7 cellular contexts compared by ENCODE assay signal in genomic region chr14:100640481-100641273, GRCh38. TPM values are rescaled to one million over a fixed set of nuclear protein-coding genes. Genes with fewer than 3 reads are reported as not detected.
DNase-seq lines count a peak whose midpoint lies in the region; ATAC-seq and TF ChIP-seq lines count a peak whose summit lies in the region.

No MANE protein-coding gene starts in this region.

- peaks cover 16% of the 10 kb centered on the region for H3K36me3 Mint-ChIP-seq in effector memory CD8-positive, alpha-beta T cell (ENCODE audit: insufficient read depth)
- H3K36me3 Mint-ChIP-seq in stimulated activated effector memory CD8-positive, alpha-beta T cell treated with anti-CD3 and anti-CD28 coated beads, Interleukin-12 subunit alpha, Interleukin-12 subunit beta, amount 100 ng/mL, for 72 hours = peaks cover 20% of the 10 kb centered on the region

- ATAC-seq in GM19397 (IDR thresholded peaks at IDR 0.05; ENCODE audit: unreplicated experiment) = peak; percentile 94
- peak; percentile 71 for ATAC-seq in HG03439 (IDR thresholded peaks at IDR 0.05; ENCODE audit: unreplicated experiment)
- ATAC-seq in effector memory CD8-positive, alpha-beta T cell (replicated peaks) = peak; percentile 94
- peak; percentile 96 for ATAC-seq in stimulated activated effector memory CD8-positive, alpha-beta T cell treated with anti-CD3 and anti-CD28 coated beads, Interleukin-12 subunit alpha, Interleukin-12 subunit beta, amount 100 ng/mL, for 72 hours
- no peak for ATAC-seq in omental fat pad (ENCODE audit: low FRiP score)
- no peak for ATAC-seq in HG02571 (IDR thresholded peaks at IDR 0.05; ENCODE audit: unreplicated experiment)

- no peaks in the 10 kb centered on the region for H3K9me3 Mint-ChIP-seq in effector memory CD8-positive, alpha-beta T cell
- H3K9me3 Mint-ChIP-seq in stimulated activated effector memory CD8-positive, alpha-beta T cell treated with anti-CD3 and anti-CD28 coated beads, Interleukin-12 subunit alpha, Interleukin-12 subunit beta, amount 100 ng/mL, for 72 hours = no peaks in the 10 kb centered on the region

- peak overlapping the region; percentile 88 to 95 for H3K27ac Mint-ChIP-seq in effector memory CD8-positive, alpha-beta T cell
- peak overlapping the region; percentile 95 for H3K27ac Mint-ChIP-seq in stimulated activated effector memory CD8-positive, alpha-beta T cell treated with anti-CD3 and anti-CD28 coated beads, Interleukin-12 subunit alpha, Interleukin-12 subunit beta, amount 100 ng/mL, for 72 hours

- peak; percentile 41 to 60 for DNase-seq in activated CD4-positive, alpha-beta T cell treated with anti-CD3 and anti-CD28 coated beads for 4 hours
- DNase-seq in effector memory CD8-positive, alpha-beta T cell = peak; percentile 76 to 81 (median 77)
- DNase-seq in stimulated activated effector memory CD8-positive, alpha-beta T cell treated with anti-CD3 and anti-CD28 coated beads, Interleukin-12 subunit alpha, Interleukin-12 subunit beta, amount 100 ng/mL, for 72 hours (ENCODE audit: low spot score in 2 of 2) = peak; percentile 59 to 82
- no peak for DNase-seq in omental fat pad (ENCODE audit: low spot score)

- no peak for TF ChIP-seq CTCF in omental fat pad (IDR thresholded peaks at IDR 0.05)

- H3K27me3 Mint-ChIP-seq in effector memory CD8-positive, alpha-beta T cell = peaks cover 7 to 17% of the 10 kb centered on the region in 2 donors

- H3K4me3 Mint-ChIP-seq in effector memory CD8-positive, alpha-beta T cell = peak overlapping the region; percentile 81 to 85
- peak overlapping the region; percentile 69 for H3K4me3 Mint-ChIP-seq in stimulated activated effector memory CD8-positive, alpha-beta T cell treated with anti-CD3 and anti-CD28 coated beads, Interleukin-12 subunit alpha, Interleukin-12 subunit beta, amount 100 ng/mL, for 72 hours

- H3K4me1 Mint-ChIP-seq in effector memory CD8-positive, alpha-beta T cell (ENCODE audit: low read depth in 2 of 2) = peaks cover 62 to 69% of the 10 kb centered on the region in 2 donors
- peaks cover 62% of the 10 kb centered on the region for H3K4me1 Mint-ChIP-seq in stimulated activated effector memory CD8-positive, alpha-beta T cell treated with anti-CD3 and anti-CD28 coated beads, Interleukin-12 subunit alpha, Interleukin-12 subunit beta, amount 100 ng/mL, for 72 hours

RNA-seq across cellular contexts. Expression of gene BEGAIN, which starts 53.5 kb away (rescaled TPM):
- total RNA-seq in omental fat pad = 1 to 10 TPM; 1.0 to 8.6 (median 1.6) TPM

Comparison
In these comparisons a context has a peak if more than half of its experiments do, and no peak if none do; other contexts are left out.
1. ATAC-seq: peak in GM19397 (single experiment), HG03439 (single experiment), effector memory CD8-positive, alpha-beta T cell (single experiment) and stimulated activated effector memory CD8-positive, alpha-beta T cell treated with anti-CD3 and anti-CD28 coated beads, Interleukin-12 subunit alpha, Interleukin-12 subunit beta, amount 100 ng/mL, for 72 hours (single experiment); none in omental fat pad (single experiment) and HG02571 (single experiment).